ENCODE assay signal across 1 cellular context in genomic region chr1:53992085-53992874, GRCh38.
TF ChIP-seq lines count a peak whose summit lies in the region.

No MANE protein-coding gene starts in this region.

TF ChIP-seq in HepG2, 621 proteins besides CTCF, POLR2A, EP300 and RAD21 (continued from another document and continues in another):
- TF ChIP-seq RELA (CRISPR knock-in tag; IDR thresholded peaks at IDR 0.05) (no peak), ZNF552 (CRISPR knock-in tag; IDR thresholded peaks at IDR 0.05; ENCODE audit: borderline replicate concordance) (no peak), ZNF788 (CRISPR knock-in tag; IDR thresholded peaks at IDR 0.05; ENCODE audit: borderline replicate concordance) (no peak), IKZF5 (CRISPR knock-in tag; IDR thresholded peaks at IDR 0.05) (no peak), HHEX (CRISPR knock-in tag; IDR thresholded peaks at IDR 0.05) (no peak), E2F5 (CRISPR knock-in tag; conservative IDR thresholded peaks at IDR 0.05) (no peak), ELF3 (CRISPR knock-in tag; IDR thresholded peaks at IDR 0.05) (0 out of 2 replicates have a peak, but pooled peaks have one; percentile 16), NR2F1 (CRISPR knock-in tag; IDR thresholded peaks at IDR 0.05) (no peak), TBX2 (CRISPR knock-in tag; IDR thresholded peaks at IDR 0.05; ENCODE audit: borderline replicate concordance) (0 out of 2 replicates have a peak, but pooled peaks have one; percentile 31), SRY (CRISPR knock-in tag; IDR thresholded peaks at IDR 0.05) (no peak), MYC (CRISPR knock-in tag; IDR thresholded peaks at IDR 0.05; ENCODE audit: borderline replicate concordance) (no peak), STAG1 (CRISPR knock-in tag; IDR thresholded peaks at IDR 0.05) (peak; percentile 91), GATAD2A (CRISPR knock-in tag; IDR thresholded peaks at IDR 0.05) (no peak), ZNF501 (CRISPR knock-in tag; IDR thresholded peaks at IDR 0.05) (no peak), ZSCAN9 (CRISPR knock-in tag; IDR thresholded peaks at IDR 0.05; ENCODE audit: borderline replicate concordance) (no peak), U2AF1 (optimal IDR thresholded peaks at IDR 0.05; ENCODE audit: low read depth, low read length) (no peak), ZSCAN12 (CRISPR knock-in tag; IDR thresholded peaks at IDR 0.05) (no peak), ZNF629 (CRISPR knock-in tag; conservative IDR thresholded peaks at IDR 0.05) (no peak), ZNF441 (CRISPR knock-in tag; IDR thresholded peaks at IDR 0.05; ENCODE audit: borderline replicate concordance) (no peak), POGK (CRISPR knock-in tag; conservative IDR thresholded peaks at IDR 0.05) (no peak), NFYB (CRISPR knock-in tag; IDR thresholded peaks at IDR 0.05) (no peak), ZNF256 (CRISPR knock-in tag; conservative IDR thresholded peaks at IDR 0.05) (no peak), TGIF2 (CRISPR knock-in tag; IDR thresholded peaks at IDR 0.05) (no peak), BRCA1 (CRISPR knock-in tag; IDR thresholded peaks at IDR 0.05) (no peak), GZF1 (CRISPR knock-in tag; IDR thresholded peaks at IDR 0.05) (no peak), ZNF605 (CRISPR knock-in tag; IDR thresholded peaks at IDR 0.05) (no peak), THAP11 (CRISPR knock-in tag; IDR thresholded peaks at IDR 0.05) (peak; percentile 57; the same call in 1 of the 2 replicates), ATRX (CRISPR knock-in tag; IDR thresholded peaks at IDR 0.05; ENCODE audit: borderline replicate concordance) (no peak), HOMEZ (CRISPR knock-in tag; IDR thresholded peaks at IDR 0.05; ENCODE audit: low read depth) (no peak), EHMT2 (IDR thresholded peaks at IDR 0.05; ENCODE audit: borderline replicate concordance, low read depth, low read length) (no peak), KMT2A (CRISPR knock-in tag; IDR thresholded peaks at IDR 0.05) (no peak), AKAP8 (CRISPR knock-in tag; IDR thresholded peaks at IDR 0.05) (no peak), ZSCAN30 (CRISPR knock-in tag; IDR thresholded peaks at IDR 0.05) (no peak), HNRNPH1 (optimal IDR thresholded peaks at IDR 0.05; ENCODE audit: low read depth, low read length) (no peak), PBX3 (CRISPR knock-in tag; IDR thresholded peaks at IDR 0.05; ENCODE audit: borderline replicate concordance) (no peak), FOXM1 (CRISPR knock-in tag; IDR thresholded peaks at IDR 0.05) (no peak), FOSL2 (CRISPR knock-in tag; IDR thresholded peaks at IDR 0.05) (0 out of 2 replicates have a peak, but pooled peaks have one; percentile 22), ZNF703 (CRISPR knock-in tag; IDR thresholded peaks at IDR 0.05; ENCODE audit: borderline replicate concordance) (no peak), HOXA5 (CRISPR knock-in tag; IDR thresholded peaks at IDR 0.05) (no peak), MAFG (CRISPR knock-in tag; IDR thresholded peaks at IDR 0.05) (no peak), ZBTB37 (CRISPR knock-in tag; IDR thresholded peaks at IDR 0.05) (no peak), ZNF564 (CRISPR knock-in tag; IDR thresholded peaks at IDR 0.05) (no peak), ZNF263 (CRISPR knock-in tag; IDR thresholded peaks at IDR 0.05) (0 out of 2 replicates have a peak, but pooled peaks have one; percentile 24), NFE2L2 (IDR thresholded peaks at IDR 0.05; ENCODE audit: low read length) (no peak), ZNF12 (CRISPR knock-in tag; IDR thresholded peaks at IDR 0.05) (no peak), ISL2 (CRISPR knock-in tag; IDR thresholded peaks at IDR 0.05) (no peak), PHF8 (CRISPR knock-in tag; IDR thresholded peaks at IDR 0.05) (no peak), ZNF280B (CRISPR knock-in tag; IDR thresholded peaks at IDR 0.05; ENCODE audit: borderline replicate concordance) (no peak), DMTF1 (CRISPR knock-in tag; IDR thresholded peaks at IDR 0.05) (no peak), SUZ12 (IDR thresholded peaks at IDR 0.05; ENCODE audit: low read depth, low read length) (no peak), SMAD9 (CRISPR knock-in tag; IDR thresholded peaks at IDR 0.05) (no peak), ADNP (CRISPR knock-in tag; IDR thresholded peaks at IDR 0.05) (no peak), KLF6 (CRISPR knock-in tag; IDR thresholded peaks at IDR 0.05) (no peak), DPF2 (CRISPR knock-in tag; IDR thresholded peaks at IDR 0.05; ENCODE audit: borderline replicate concordance, low read depth) (no peak), PAF1 (CRISPR knock-in tag; IDR thresholded peaks at IDR 0.05) (no peak), ZBTB42 (CRISPR knock-in tag; IDR thresholded peaks at IDR 0.05) (no peak)
- TF ChIP-seq, protein P1, sequence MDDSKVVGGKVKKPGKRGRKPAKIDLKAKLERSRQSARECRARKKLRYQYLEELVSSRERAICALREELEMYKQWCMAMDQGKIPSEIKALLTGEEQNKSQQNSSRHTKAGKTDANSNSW (CRISPR knock-in tag; IDR thresholded peaks at IDR 0.05; ENCODE audit: borderline replicate concordance), result no peak
- TF ChIP-seq, protein P2, sequence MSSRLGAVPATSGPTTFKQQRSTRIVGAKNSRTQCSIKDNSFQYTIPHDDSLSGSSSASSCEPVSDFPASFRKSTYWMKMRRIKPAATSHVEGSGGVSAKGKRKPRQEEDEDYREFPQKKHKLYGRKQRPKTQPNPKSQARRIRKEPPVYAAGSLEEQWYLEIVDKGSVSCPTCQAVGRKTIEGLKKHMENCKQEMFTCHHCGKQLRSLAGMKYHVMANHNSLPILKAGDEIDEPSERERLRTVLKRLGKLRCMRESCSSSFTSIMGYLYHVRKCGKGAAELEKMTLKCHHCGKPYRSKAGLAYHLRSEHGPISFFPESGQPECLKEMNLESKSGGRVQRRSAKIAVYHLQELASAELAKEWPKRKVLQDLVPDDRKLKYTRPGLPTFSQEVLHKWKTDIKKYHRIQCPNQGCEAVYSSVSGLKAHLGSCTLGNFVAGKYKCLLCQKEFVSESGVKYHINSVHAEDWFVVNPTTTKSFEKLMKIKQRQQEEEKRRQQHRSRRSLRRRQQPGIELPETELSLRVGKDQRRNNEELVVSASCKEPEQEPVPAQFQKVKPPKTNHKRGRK (CRISPR knock-in tag; IDR thresholded peaks at IDR 0.05), result no peak
- TF ChIP-seq, protein P3, sequence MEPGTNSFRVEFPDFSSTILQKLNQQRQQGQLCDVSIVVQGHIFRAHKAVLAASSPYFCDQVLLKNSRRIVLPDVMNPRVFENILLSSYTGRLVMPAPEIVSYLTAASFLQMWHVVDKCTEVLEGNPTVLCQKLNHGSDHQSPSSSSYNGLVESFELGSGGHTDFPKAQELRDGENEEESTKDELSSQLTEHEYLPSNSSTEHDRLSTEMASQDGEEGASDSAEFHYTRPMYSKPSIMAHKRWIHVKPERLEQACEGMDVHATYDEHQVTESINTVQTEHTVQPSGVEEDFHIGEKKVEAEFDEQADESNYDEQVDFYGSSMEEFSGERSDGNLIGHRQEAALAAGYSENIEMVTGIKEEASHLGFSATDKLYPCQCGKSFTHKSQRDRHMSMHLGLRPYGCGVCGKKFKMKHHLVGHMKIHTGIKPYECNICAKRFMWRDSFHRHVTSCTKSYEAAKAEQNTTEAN (CRISPR knock-in tag; conservative IDR thresholded peaks at IDR 0.05), result no peak
- TF ChIP-seq, protein P4, sequence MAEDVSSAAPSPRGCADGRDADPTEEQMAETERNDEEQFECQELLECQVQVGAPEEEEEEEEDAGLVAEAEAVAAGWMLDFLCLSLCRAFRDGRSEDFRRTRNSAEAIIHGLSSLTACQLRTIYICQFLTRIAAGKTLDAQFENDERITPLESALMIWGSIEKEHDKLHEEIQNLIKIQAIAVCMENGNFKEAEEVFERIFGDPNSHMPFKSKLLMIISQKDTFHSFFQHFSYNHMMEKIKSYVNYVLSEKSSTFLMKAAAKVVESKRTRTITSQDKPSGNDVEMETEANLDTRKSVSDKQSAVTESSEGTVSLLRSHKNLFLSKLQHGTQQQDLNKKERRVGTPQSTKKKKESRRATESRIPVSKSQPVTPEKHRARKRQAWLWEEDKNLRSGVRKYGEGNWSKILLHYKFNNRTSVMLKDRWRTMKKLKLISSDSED (CRISPR knock-in tag; IDR thresholded peaks at IDR 0.05), result no peak
